Comparison of ENCODE assay signal across 1 cellular context in genomic region chr9:124220551-124221451, GRCh38.
TF ChIP-seq lines count a peak whose summit lies in the region.

No MANE protein-coding gene starts in this region.

TF ChIP-seq in K562, 482 proteins besides CTCF, POLR2A, EP300 and RAD21 (continued from another document):
- TF ChIP-seq ZNF398 (CRISPR knock-in tag; IDR thresholded peaks at IDR 0.05), result no peak
